In the genomic region with DNA sequence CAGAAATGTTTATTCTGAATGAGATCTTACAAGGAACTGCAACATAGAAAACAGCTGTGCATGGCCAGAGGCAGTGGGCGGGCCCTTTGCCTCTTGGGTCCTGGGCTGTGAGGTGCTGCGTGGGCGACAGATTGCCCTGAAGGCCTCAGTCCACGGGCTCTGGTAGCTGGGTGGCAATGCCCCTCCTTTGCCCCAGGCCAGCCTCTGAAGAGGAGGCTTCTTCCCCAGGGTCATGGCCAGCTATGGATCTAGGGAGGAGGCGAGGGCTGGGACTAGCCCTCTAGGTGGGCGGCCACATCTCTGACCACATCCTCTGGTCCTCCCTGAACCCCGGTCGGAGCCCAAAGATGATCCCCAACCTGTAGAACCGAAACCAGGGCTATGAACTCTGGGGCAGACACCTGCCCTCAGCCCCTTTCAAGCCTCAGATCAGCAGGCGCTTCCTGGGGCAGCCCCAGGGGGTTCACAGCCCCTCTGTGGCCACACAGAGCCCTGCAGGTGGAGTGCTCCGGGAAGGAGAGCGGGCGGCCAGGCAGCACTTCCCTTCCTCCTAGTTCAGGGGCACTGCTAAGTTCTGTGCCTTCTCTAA, we compare ENCODE assay signal across 8 cellular contexts. TPM values are rescaled to one million over a fixed set of nuclear protein-coding genes. Genes with fewer than 3 reads are reported as not detected.
DNase-seq lines count a peak whose midpoint lies in the region; ATAC-seq and TF ChIP-seq lines count a peak whose summit lies in the region.

No MANE protein-coding gene starts in this region.

- intact Hi-C loops in posterior vena cava (cut with DNase I): no loop called here

- H3K27me3 Mint-ChIP-seq in GM23338 (ENCODE audit: insufficient read depth, low read depth, poor library complexity) (peaks cover 13% of the 10 kb centered on the region), chondrocyte (ENCODE audit: low read depth) (no peaks in the 10 kb centered on the region)

- H3K27ac ChIP-seq in GM23338 (ENCODE audit: low read depth): no peak overlapping the region

- no peaks in the 10 kb centered on the region for H4K20me1 ChIP-seq in GM23338 (replicated peaks; ENCODE audit: insufficient read depth)

- no peaks in the 10 kb centered on the region for H3K27me3 ChIP-seq in GM23338 (ENCODE audit: insufficient read depth)

- peak overlapping the region; percentile 51; the same call in 1 of the 2 replicates for H3K4me2 ChIP-seq in GM23338

- peak; percentile 49 for ATAC-seq in GM18858 (IDR thresholded peaks at IDR 0.05; ENCODE audit: unreplicated experiment)
- ATAC-seq in GM23338: peak; percentile 28

- H3K36me3 Mint-ChIP-seq in GM23338 (ENCODE audit: low read depth): no peaks in the 10 kb centered on the region; the same call in 2 of the 3 replicates
- peaks cover 9% of the 10 kb centered on the region for H3K36me3 Mint-ChIP-seq in chondrocyte (ENCODE audit: low read depth)

- DNase-seq in GM23338 (ENCODE audit: low spot score) (peak; percentile 67), NB4 (ENCODE audit: low read depth) (peak; percentile 64), chondrocyte (ENCODE audit: low spot score) (no peak), NCI-H345 (lab: John Stamatoyannopoulos, UW) (no peak), posterior vena cava (ENCODE audit: low spot score) (no peak), ecto neural progenitor cell (ENCODE audit: low spot score) (no peak)
- peak; percentile 44 to 45 for DNase-seq in stimulated activated CD4-positive, alpha-beta T cell treated with anti-CD3 and anti-CD28 coated beads, Interleukin-4, amount 100 ng/mL, for 4 hours

- H3K9me2 ChIP-seq in GM23338 (ENCODE audit: insufficient read depth): no peaks in the 10 kb centered on the region

- H3K4me3 Mint-ChIP-seq in GM23338 (no peak overlapping the region), chondrocyte (ENCODE audit: unreplicated experiment) (no peak overlapping the region)

- peaks cover 9% of the 10 kb centered on the region for H3K4me1 ChIP-seq in GM23338 (ENCODE audit: insufficient read depth)

- H2AFZ ChIP-seq in GM23338: no peak overlapping the region

- H3K4me3 ChIP-seq in GM23338 (no peak overlapping the region), NB4 (ENCODE audit: low read depth, low read length) (no peak overlapping the region)

- no peak for TF ChIP-seq POLR2A in NB4 (IDR thresholded peaks at IDR 0.05; ENCODE audit: extremely low read depth, insufficient read length)

- no peaks in the 10 kb centered on the region for H3K79me2 ChIP-seq in GM23338 (replicated peaks; ENCODE audit: insufficient read depth)

- H3K9me3 Mint-ChIP-seq in GM23338: no peaks in the 10 kb centered on the region
- no peaks in the 10 kb centered on the region for H3K9me3 Mint-ChIP-seq in chondrocyte (ENCODE audit: low read depth)

- no peaks in the 10 kb centered on the region for H3K36me3 ChIP-seq in GM23338 (ENCODE audit: insufficient read depth)

- no peak overlapping the region for H3K27ac Mint-ChIP-seq in GM23338
- peak overlapping the region; percentile 49 for H3K27ac Mint-ChIP-seq in chondrocyte (ENCODE audit: unreplicated experiment)

- H3K4me1 Mint-ChIP-seq in GM23338: peaks cover 24% of the 10 kb centered on the region
- H3K4me1 Mint-ChIP-seq in chondrocyte (ENCODE audit: low read depth): peaks cover 36% of the 10 kb centered on the region

- TF ChIP-seq CTCF in GM23338 (conservative IDR thresholded peaks at IDR 0.05; ENCODE audit: low read depth in 2 of 2) (peak in 1 of 2 experiments; percentile 22; a peak in 1 of 4 replicates), NB4 (IDR thresholded peaks at IDR 0.05; ENCODE audit: low read depth, low read length) (no peak), chondrocyte (IDR thresholded peaks at IDR 0.05) (no peak)

- H3F3A ChIP-seq in GM23338 (replicated peaks; ENCODE audit: low read depth): no peaks in the 10 kb centered on the region

TF ChIP-seq in GM23338, 12 proteins besides CTCF, POLR2A, EP300 and RAD21 (continues in another document):
- no peak for TF ChIP-seq STAT1 (IDR thresholded peaks at IDR 0.05; ENCODE audit: unreplicated experiment)
- no peak for TF ChIP-seq ZNF331 (CRISPR knock-in tag; IDR thresholded peaks at IDR 0.05; ENCODE audit: low read depth)
- TF ChIP-seq, protein P1, sequence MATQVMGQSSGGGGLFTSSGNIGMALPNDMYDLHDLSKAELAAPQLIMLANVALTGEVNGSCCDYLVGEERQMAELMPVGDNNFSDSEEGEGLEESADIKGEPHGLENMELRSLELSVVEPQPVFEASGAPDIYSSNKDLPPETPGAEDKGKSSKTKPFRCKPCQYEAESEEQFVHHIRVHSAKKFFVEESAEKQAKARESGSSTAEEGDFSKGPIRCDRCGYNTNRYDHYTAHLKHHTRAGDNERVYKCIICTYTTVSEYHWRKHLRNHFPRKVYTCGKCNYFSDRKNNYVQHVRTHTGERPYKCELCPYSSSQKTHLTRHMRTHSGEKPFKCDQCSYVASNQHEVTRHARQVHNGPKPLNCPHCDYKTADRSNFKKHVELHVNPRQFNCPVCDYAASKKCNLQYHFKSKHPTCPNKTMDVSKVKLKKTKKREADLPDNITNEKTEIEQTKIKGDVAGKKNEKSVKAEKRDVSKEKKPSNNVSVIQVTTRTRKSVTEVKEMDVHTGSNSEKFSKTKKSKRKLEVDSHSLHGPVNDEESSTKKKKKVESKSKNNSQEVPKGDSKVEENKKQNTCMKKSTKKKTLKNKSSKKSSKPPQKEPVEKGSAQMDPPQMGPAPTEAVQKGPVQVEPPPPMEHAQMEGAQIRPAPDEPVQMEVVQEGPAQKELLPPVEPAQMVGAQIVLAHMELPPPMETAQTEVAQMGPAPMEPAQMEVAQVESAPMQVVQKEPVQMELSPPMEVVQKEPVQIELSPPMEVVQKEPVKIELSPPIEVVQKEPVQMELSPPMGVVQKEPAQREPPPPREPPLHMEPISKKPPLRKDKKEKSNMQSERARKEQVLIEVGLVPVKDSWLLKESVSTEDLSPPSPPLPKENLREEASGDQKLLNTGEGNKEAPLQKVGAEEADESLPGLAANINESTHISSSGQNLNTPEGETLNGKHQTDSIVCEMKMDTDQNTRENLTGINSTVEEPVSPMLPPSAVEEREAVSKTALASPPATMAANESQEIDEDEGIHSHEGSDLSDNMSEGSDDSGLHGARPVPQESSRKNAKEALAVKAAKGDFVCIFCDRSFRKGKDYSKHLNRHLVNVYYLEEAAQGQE (IDR thresholded peaks at IDR 0.05; ENCODE audit: unreplicated experiment): no peak

RNA-seq across cellular contexts. Expression of a gene that starts 6.6 kb away (rescaled TPM):
- total RNA-seq in GM23338 (2014; rRNA removed; shearing (Covaris generic)): 10.1 and 11.6 TPM in 2 replicates
- 1.8 and 2.3 TPM in 2 replicates for polyA plus RNA-seq in GM23338 (2016; fragmentation: Nextera tagmentation; extraction: Ambion mirVana)
- total RNA-seq in chondrocyte: 0.17 to 0.46 TPM (median 0.35 TPM) in 3 replicates
- total RNA-seq in posterior vena cava: under 1 TPM; 0.37 to 0.38 TPM

RNA-seq across cellular contexts. Expression of a gene that starts 27.3 kb away (rescaled TPM):
- 43.8 and 69.7 TPM in 2 replicates for total RNA-seq in GM23338 (2014; rRNA removed; shearing (Covaris generic))
- polyA plus RNA-seq in GM23338 (2016; fragmentation: Nextera tagmentation; extraction: Ambion mirVana): 16.7 and 16.9 TPM in 2 replicates
- total RNA-seq in chondrocyte: 78.9 to 129 TPM (median 111 TPM) in 3 replicates
- total RNA-seq in posterior vena cava: 100 to 1,000 TPM; 135 to 164 TPM

RNA-seq across cellular contexts. Expression of a gene that starts 40.7 kb away (rescaled TPM):
- total RNA-seq in GM23338 (2014; rRNA removed; shearing (Covaris generic)): 38.9 and 45.2 TPM in 2 replicates
- polyA plus RNA-seq in GM23338 (2016; fragmentation: Nextera tagmentation; extraction: Ambion mirVana): 27.2 and 31.6 TPM in 2 replicates
- total RNA-seq in chondrocyte (19.5 to 26.4 TPM (median 20.4 TPM) in 3 replicates), posterior vena cava (1 to 10 TPM; 9.2 to 9.4 TPM)

RNA-seq across cellular contexts. Expression of a gene that starts 48.1 kb away (rescaled TPM):
- total RNA-seq in GM23338 (2014; rRNA removed; shearing (Covaris generic)): 32.3 and 42.6 TPM in 2 replicates
- polyA plus RNA-seq in GM23338 (2016; fragmentation: Nextera tagmentation; extraction: Ambion mirVana): 9.9 and 11.2 TPM in 2 replicates
- total RNA-seq in chondrocyte: 11.3 to 17.8 TPM (median 13.4 TPM) in 3 replicates
- total RNA-seq in posterior vena cava: 10 to 100 TPM; 13.2 to 14.7 TPM

Comparison
In these comparisons a context has a peak if more than half of its experiments do, and no peak if none do; other contexts are left out.
1. DNase-seq: peak in GM23338 (single experiment), NB4 (single experiment) and stimulated activated CD4-positive, alpha-beta T cell treated with anti-CD3 and anti-CD28 coated beads, Interleukin-4, amount 100 ng/mL, for 4 hours (2 of 2); none in chondrocyte (single experiment), NCI-H345 (single experiment), posterior vena cava (single experiment) and ecto neural progenitor cell (single experiment).